8 cellular contexts compared by ENCODE assay signal in genomic region chr3:125374996-125375941, GRCh38. TPM values are rescaled to one million over a fixed set of nuclear protein-coding genes. Genes with fewer than 3 reads are reported as not detected.
DNase-seq lines count a peak whose midpoint lies in the region; ATAC-seq and TF ChIP-seq lines count a peak whose summit lies in the region.

ZNF148 (minus strand) TSS chr3:125375325; CDS start chr3:125313640, 61,685 bp downstream.

- H3K4me1 ChIP-seq in HCT116 (ENCODE audit: control insufficient read depth in 1 of 2, insufficient read depth in 2 of 2, low read length in 2 of 2) (peaks cover 9 to 18% of the 10 kb centered on the region in 2 experiments; a peak in 3 of 4 replicates), gastroesophageal sphincter (peaks cover 3 to 48% (median 17%) of the 10 kb centered on the region in 3 donors), neutrophil (ENCODE audit: control insufficient read depth in 1 of 2, insufficient read depth in 1 of 2, low read depth in 1 of 2, low read length in 1 of 2) (peaks cover 21 to 24% of the 10 kb centered on the region in 2 experiments)

- H3K9ac ChIP-seq in HCT116 (ENCODE audit: low read length), result peak within 1 kb of the TSS; percentile 95

- no peaks in the 10 kb centered on the region for H3K9me3 ChIP-seq in HCT116 (ENCODE audit: control insufficient read depth in 1 of 2, insufficient read depth in 1 of 2, low read depth in 1 of 2, low read length in 2 of 2)
- H3K9me3 ChIP-seq in gastroesophageal sphincter, result no peaks in the 10 kb centered on the region
- no peaks in the 10 kb centered on the region for H3K9me3 ChIP-seq in neutrophil

- peaks cover 0 to 3% of the 10 kb centered on the region in 2 experiments; a peak in 1 of 4 replicates for H3K36me3 ChIP-seq in HCT116 (ENCODE audit: control insufficient read depth in 1 of 2, insufficient read depth in 2 of 2, low read length in 2 of 2)
- no peaks in the 10 kb centered on the region for H3K36me3 ChIP-seq in gastroesophageal sphincter
- no peaks in the 10 kb centered on the region for H3K36me3 ChIP-seq in neutrophil

- intact Hi-C loops in HCT116 (cut with micrococcal nuclease), result no loop called here
- intact Hi-C loops in activated naive CD4-positive, alpha-beta T cell treated with anti-CD3 and anti-CD28 coated beads for 36 hours (cut with micrococcal nuclease), result loop anchor here (1.0 to 10.0 kb wide), 9 partner anchors 18 to 1790 kb away; partner anchors contain the start of gene HACD2

- H3K36me3 Mint-ChIP-seq in activated naive CD4-positive, alpha-beta T cell treated with anti-CD3 and anti-CD28 coated beads for 36 hours (ENCODE audit: low read depth), result peaks cover 7% of the 10 kb centered on the region

- peaks cover 53% of the 10 kb centered on the region for H3K79me2 ChIP-seq in HCT116 (ENCODE audit: insufficient read depth, low read length)

- H3K4me2 ChIP-seq in HCT116 (ENCODE audit: low read length), result peak within 1 kb of the TSS; percentile 91

- TF ChIP-seq RAD21 in HCT116 (IDR thresholded peaks at IDR 0.05; ENCODE audit: low read depth), result no peak

- in situ Hi-C loops in G401 (cut with HindIII; ENCODE audit: low sequenced_read_pairs), result no loop called here

- RAD21 ChIA-PET in HCT116 (lab: Charles Lee; ENCODE audit: low non-redundant PET in 1 of 2, low total read pairs in 2 of 2, uncharacterized antibody in 2 of 2, unreplicated experiment in 2 of 2), result no interaction called here

- BruUV-seq in HCT116 (replicated peaks; lab: Mats Ljungman, UMichigan), result TSS peak; percentile 74

- H3K27ac ChIP-seq in HCT116 (ENCODE audit: low read depth, low read length) (peak within 1 kb of the TSS; percentile 65), gastroesophageal sphincter (peak within 1 kb of the TSS; percentile 64 to 98 (median 94)), neutrophil (peak within 1 kb of the TSS; percentile 86)

- POLR2A ChIA-PET in HCT116 (lab: Charles Lee), result interaction anchor here (1.5 kb wide), 1 partner anchor 15 kb away, joined by 5 read pairs; no protein-coding TSS in a partner anchor

- no peaks in the 10 kb centered on the region for H3K9me2 ChIP-seq in HCT116 (ENCODE audit: insufficient read depth)

- no peaks in the 10 kb centered on the region for H3K27me3 ChIP-seq in HCT116 (ENCODE audit: insufficient read depth, low read length)
- no peaks in the 10 kb centered on the region for H3K27me3 ChIP-seq in gastroesophageal sphincter
- H3K27me3 ChIP-seq in neutrophil, result no peaks in the 10 kb centered on the region

- H2AFZ ChIP-seq in HCT116 (ENCODE audit: low read depth, low read length, poor library complexity, severe bottlenecking), result peak within 1 kb of the TSS; percentile 54

- peak; percentile 88 for ATAC-seq in HCT116
- ATAC-seq in gastroesophageal sphincter, result peak; percentile 98

- TF ChIP-seq EP300 in gastroesophageal sphincter (IDR thresholded peaks at IDR 0.05), result no peak

- H3K4me3 ChIP-seq in HCT116 (replicated peaks in 1 of 2; ENCODE audit: low read depth in 1 of 2, low read length in 2 of 2) (peak within 1 kb of the TSS; percentile 95 to 96), gastroesophageal sphincter (peak within 1 kb of the TSS; percentile 76 to 84), neutrophil (ENCODE audit: low read depth in 1 of 2, low read length in 1 of 2) (peak within 1 kb of the TSS; percentile 86 to 89)

- H3K4me3 Mint-ChIP-seq in activated naive CD4-positive, alpha-beta T cell treated with anti-CD3 and anti-CD28 coated beads for 36 hours, result peak within 1 kb of the TSS; percentile 92

- H3K27ac Mint-ChIP-seq in activated naive CD4-positive, alpha-beta T cell treated with anti-CD3 and anti-CD28 coated beads for 36 hours, result peak within 1 kb of the TSS; percentile 96

- peak; percentile 88 for DNase-seq in G401 (ENCODE audit: low spot score)
- peak; percentile 66 for DNase-seq in HCT116 (ENCODE audit: low read depth, low spot score)
- DNase-seq in MV-4-11 (lab: John Stamatoyannopoulos, UW), result peak; percentile 86
- peak; percentile 91 for DNase-seq in SK-N-DZ (ENCODE audit: low spot score)
- DNase-seq in activated naive CD4-positive, alpha-beta T cell treated with anti-CD3 and anti-CD28 coated beads for 36 hours, result peak; percentile 91

- WGBS in gastroesophageal sphincter (ENCODE audit: low coverage in 1 of 2), 2 donors, result 0 to 17% methylated on average over 1 to 6 of the region's 69 CpGs

- H3K4me1 Mint-ChIP-seq in activated naive CD4-positive, alpha-beta T cell treated with anti-CD3 and anti-CD28 coated beads for 36 hours (ENCODE audit: low read depth), result peaks cover 34% of the 10 kb centered on the region

- H3K27me3 Mint-ChIP-seq in activated naive CD4-positive, alpha-beta T cell treated with anti-CD3 and anti-CD28 coated beads for 36 hours (ENCODE audit: low read depth), result no peaks in the 10 kb centered on the region

- CTCF ChIA-PET in HCT116 (lab: Charles Lee), result interaction anchor here (1.2 kb wide), 1 partner anchor 220 kb away, joined by 3 read pairs; the partner anchor contains the start of gene OSBPL11
- CTCF ChIA-PET in activated naive CD4-positive, alpha-beta T cell treated with anti-CD3 and anti-CD28 coated beads for 36 hours (lab: Charles Lee), result interaction anchor here (1.0 kb wide), 1 partner anchor 69 kb away, joined by 6 read pairs; no protein-coding TSS in a partner anchor

- H3K9me3 Mint-ChIP-seq in activated naive CD4-positive, alpha-beta T cell treated with anti-CD3 and anti-CD28 coated beads for 36 hours, result no peaks in the 10 kb centered on the region

- no peaks in the 10 kb centered on the region for H4K20me1 ChIP-seq in HCT116 (ENCODE audit: insufficient read depth)

- TF ChIP-seq CTCF in HCT116 (IDR thresholded peaks at IDR 0.05 in 2 of 3, conservative IDR thresholded peaks at IDR 0.05 in 1 of 3; ENCODE audit: borderline replicate concordance in 1 of 3, insufficient read depth in 1 of 3, low read depth in 2 of 3, low read length in 2 of 3) (no peak), gastroesophageal sphincter (IDR thresholded peaks at IDR 0.05) (peak in 1 of 4 experiments; percentile 32), neutrophil (IDR thresholded peaks at IDR 0.05) (peak; percentile 46), subcutaneous adipose tissue (IDR thresholded peaks at IDR 0.05; ENCODE audit: low read depth) (no peak)

- TF ChIP-seq POLR2A in HCT116 (IDR thresholded peaks at IDR 0.05; ENCODE audit: borderline replicate concordance, extremely low read depth, insufficient read depth, insufficient read length) (peak; percentile 82), gastroesophageal sphincter (IDR thresholded peaks at IDR 0.05) (peak; percentile 71 to 76)

TF ChIP-seq in HCT116, 20 proteins besides CTCF, POLR2A, EP300 and RAD21:
- TF ChIP-seq ATF3 (IDR thresholded peaks at IDR 0.05), result no peak
- no peak for TF ChIP-seq EZH2phosphoT487 (IDR thresholded peaks at IDR 0.05; ENCODE audit: borderline replicate concordance)
- TF ChIP-seq CBX3 (IDR thresholded peaks at IDR 0.05; ENCODE audit: low read depth), result peak; percentile 82
- peak; percentile 82 for TF ChIP-seq ELF1 (IDR thresholded peaks at IDR 0.05; ENCODE audit: borderline replicate concordance, low read depth)
- no peak for TF ChIP-seq JUND (IDR thresholded peaks at IDR 0.05)
- TF ChIP-seq ZFX (IDR thresholded peaks at IDR 0.05), result peak; percentile 91
- TF ChIP-seq SP1 (IDR thresholded peaks at IDR 0.05; ENCODE audit: low read depth), result peak; percentile 50
- peak; percentile 93 for TF ChIP-seq POLR2AphosphoS5 (IDR thresholded peaks at IDR 0.05; ENCODE audit: low read depth, low read length)
- peak; percentile 27 for TF ChIP-seq TCF7L2 (IDR thresholded peaks at IDR 0.05; ENCODE audit: borderline replicate concordance, extremely low read depth, insufficient read depth, insufficient read length)
- peak; percentile 87 for TF ChIP-seq MAX (IDR thresholded peaks at IDR 0.05)
- no peak for TF ChIP-seq FOSL1 (IDR thresholded peaks at IDR 0.05; ENCODE audit: low read depth)
- TF ChIP-seq YY1 (IDR thresholded peaks at IDR 0.05; ENCODE audit: extremely low read depth, insufficient replicate concordance, low read depth, low read length), result peak; percentile 83
- no peak for TF ChIP-seq ZNF274 (IDR thresholded peaks at IDR 0.05; ENCODE audit: low read depth, low read length)
- TF ChIP-seq SIN3A (IDR thresholded peaks at IDR 0.05; ENCODE audit: low read depth), result peak; percentile 84
- peak; percentile 43; the same call in 1 of the 2 replicates for TF ChIP-seq EGR1 (IDR thresholded peaks at IDR 0.05; ENCODE audit: low read depth)
- TF ChIP-seq CEBPB (IDR thresholded peaks at IDR 0.05; ENCODE audit: low read depth), result no peak

RNA-seq across cellular contexts. Expression of gene ZNF148, which starts in this region (rescaled TPM):
- total RNA-seq in G401 (2014; rRNA removed; shearing (Covaris generic)), result 14.6 and 21.5 TPM in 2 replicates
- total RNA-seq in HCT116 (2021; ENCODE audit: unreplicated experiment), result 35.0 TPM
- polyA plus RNA-seq in HCT116 (2012), result 8.7 and 12.1 TPM in 2 replicates
- polyA plus RNA-seq in SK-N-DZ (2014; cell fraction: cytosol; rRNA removed), result 6.4 and 7.6 TPM in 2 replicates
- polyA plus RNA-seq in SK-N-DZ (2014; cell fraction: nucleus; rRNA removed), result 4.4 and 5.2 TPM in 2 replicates
- total RNA-seq in activated naive CD4-positive, alpha-beta T cell treated with anti-CD3 and anti-CD28 coated beads for 36 hours, result 10 to 100 TPM; 20.3 to 22.2 TPM
- total RNA-seq in gastroesophageal sphincter, result 10 to 100 TPM; 32.4 to 50.7 (median 39.4) TPM
- 10 to 100 TPM; 22.6 to 38.2 (median 28.6) TPM for total RNA-seq in subcutaneous adipose tissue

Comparison
In these comparisons a context has a peak if more than half of its experiments do, and no peak if none do; other contexts are left out.
1. Peak in every context shown above with its lines: DNase-seq, ATAC-seq, H3K4me3 ChIP-seq and H3K27ac ChIP-seq.